2 cellular contexts compared by ENCODE assay signal in genomic region chr2:43138441-43138840, GRCh38.
TF ChIP-seq lines count a peak whose summit lies in the region.

No MANE protein-coding gene starts in this region.

TF ChIP-seq in H1, 55 proteins besides CTCF, POLR2A, EP300 and RAD21:
- TF ChIP-seq USF2 (IDR thresholded peaks at IDR 0.05; ENCODE audit: low read length) (peak; percentile 38; the same call in 1 of the 2 replicates), EZH2 (IDR thresholded peaks at IDR 0.05; ENCODE audit: low read depth, low read length, severe bottlenecking) (no peak)
TF ChIP-seq in H1: peak in this region for 1.

TF ChIP-seq in HepG2, 621 proteins besides CTCF, POLR2A, EP300 and RAD21:
- TF ChIP-seq ZNF550 (CRISPR knock-in tag; IDR thresholded peaks at IDR 0.05; ENCODE audit: borderline replicate concordance), result no peak
- TF ChIP-seq, protein P1, sequence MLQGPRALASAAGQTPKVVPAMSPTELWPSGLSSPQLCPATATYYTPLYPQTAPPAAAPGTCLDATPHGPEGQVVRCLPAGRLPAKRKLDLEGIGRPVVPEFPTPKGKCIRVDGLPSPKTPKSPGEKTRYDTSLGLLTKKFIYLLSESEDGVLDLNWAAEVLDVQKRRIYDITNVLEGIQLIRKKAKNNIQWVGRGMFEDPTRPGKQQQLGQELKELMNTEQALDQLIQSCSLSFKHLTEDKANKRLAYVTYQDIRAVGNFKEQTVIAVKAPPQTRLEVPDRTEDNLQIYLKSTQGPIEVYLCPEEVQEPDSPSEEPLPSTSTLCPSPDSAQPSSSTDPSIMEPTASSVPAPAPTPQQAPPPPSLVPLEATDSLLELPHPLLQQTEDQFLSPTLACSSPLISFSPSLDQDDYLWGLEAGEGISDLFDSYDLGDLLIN (CRISPR knock-in tag; IDR thresholded peaks at IDR 0.05; ENCODE audit: borderline replicate concordance), result no peak
- no peak for TF ChIP-seq EHMT2 (IDR thresholded peaks at IDR 0.05; ENCODE audit: borderline replicate concordance, low read depth, low read length)
- no peak for TF ChIP-seq GABPA (IDR thresholded peaks at IDR 0.05; ENCODE audit: low read depth, low read length)
- no peak for TF ChIP-seq GABPA (CRISPR knock-in tag; IDR thresholded peaks at IDR 0.05; ENCODE audit: low read depth)
- TF ChIP-seq PHF20 (CRISPR knock-in tag; IDR thresholded peaks at IDR 0.05), result no peak
- no peak for TF ChIP-seq REL (CRISPR knock-in tag; conservative IDR thresholded peaks at IDR 0.05)
- no peak for TF ChIP-seq ZSCAN9 (CRISPR knock-in tag; IDR thresholded peaks at IDR 0.05; ENCODE audit: borderline replicate concordance)
- no peak for TF ChIP-seq HNF4A (CRISPR knock-in tag; IDR thresholded peaks at IDR 0.05)
- no peak for TF ChIP-seq ZMYM3 (CRISPR knock-in tag; IDR thresholded peaks at IDR 0.05)
- TF ChIP-seq, protein P2, sequence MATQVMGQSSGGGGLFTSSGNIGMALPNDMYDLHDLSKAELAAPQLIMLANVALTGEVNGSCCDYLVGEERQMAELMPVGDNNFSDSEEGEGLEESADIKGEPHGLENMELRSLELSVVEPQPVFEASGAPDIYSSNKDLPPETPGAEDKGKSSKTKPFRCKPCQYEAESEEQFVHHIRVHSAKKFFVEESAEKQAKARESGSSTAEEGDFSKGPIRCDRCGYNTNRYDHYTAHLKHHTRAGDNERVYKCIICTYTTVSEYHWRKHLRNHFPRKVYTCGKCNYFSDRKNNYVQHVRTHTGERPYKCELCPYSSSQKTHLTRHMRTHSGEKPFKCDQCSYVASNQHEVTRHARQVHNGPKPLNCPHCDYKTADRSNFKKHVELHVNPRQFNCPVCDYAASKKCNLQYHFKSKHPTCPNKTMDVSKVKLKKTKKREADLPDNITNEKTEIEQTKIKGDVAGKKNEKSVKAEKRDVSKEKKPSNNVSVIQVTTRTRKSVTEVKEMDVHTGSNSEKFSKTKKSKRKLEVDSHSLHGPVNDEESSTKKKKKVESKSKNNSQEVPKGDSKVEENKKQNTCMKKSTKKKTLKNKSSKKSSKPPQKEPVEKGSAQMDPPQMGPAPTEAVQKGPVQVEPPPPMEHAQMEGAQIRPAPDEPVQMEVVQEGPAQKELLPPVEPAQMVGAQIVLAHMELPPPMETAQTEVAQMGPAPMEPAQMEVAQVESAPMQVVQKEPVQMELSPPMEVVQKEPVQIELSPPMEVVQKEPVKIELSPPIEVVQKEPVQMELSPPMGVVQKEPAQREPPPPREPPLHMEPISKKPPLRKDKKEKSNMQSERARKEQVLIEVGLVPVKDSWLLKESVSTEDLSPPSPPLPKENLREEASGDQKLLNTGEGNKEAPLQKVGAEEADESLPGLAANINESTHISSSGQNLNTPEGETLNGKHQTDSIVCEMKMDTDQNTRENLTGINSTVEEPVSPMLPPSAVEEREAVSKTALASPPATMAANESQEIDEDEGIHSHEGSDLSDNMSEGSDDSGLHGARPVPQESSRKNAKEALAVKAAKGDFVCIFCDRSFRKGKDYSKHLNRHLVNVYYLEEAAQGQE (IDR thresholded peaks at IDR 0.05; ENCODE audit: borderline replicate concordance in 1 of 2, low read depth in 1 of 2, low read length in 2 of 2), result no peak
- TF ChIP-seq ZFY (CRISPR knock-in tag; IDR thresholded peaks at IDR 0.05), result no peak
- TF ChIP-seq, protein P3, sequence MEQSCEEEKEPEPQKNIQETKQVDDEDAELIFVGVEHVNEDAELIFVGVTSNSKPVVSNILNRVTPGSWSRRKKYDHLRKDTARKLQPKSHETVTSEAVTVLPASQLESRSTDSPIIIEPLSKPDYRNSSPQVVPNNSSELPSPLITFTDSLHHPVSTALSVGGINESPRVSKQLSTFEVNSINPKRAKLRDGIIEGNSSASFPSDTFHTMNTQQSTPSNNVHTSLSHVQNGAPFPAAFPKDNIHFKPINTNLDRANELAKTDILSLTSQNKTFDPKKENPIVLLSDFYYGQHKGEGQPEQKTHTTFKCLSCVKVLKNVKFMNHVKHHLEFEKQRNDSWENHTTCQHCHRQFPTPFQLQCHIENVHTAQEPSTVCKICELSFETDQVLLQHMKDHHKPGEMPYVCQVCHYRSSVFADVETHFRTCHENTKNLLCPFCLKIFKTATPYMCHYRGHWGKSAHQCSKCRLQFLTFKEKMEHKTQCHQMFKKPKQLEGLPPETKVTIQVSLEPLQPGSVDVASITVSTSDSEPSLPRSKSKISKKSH (CRISPR knock-in tag; IDR thresholded peaks at IDR 0.05; ENCODE audit: borderline replicate concordance), result no peak
- no peak for TF ChIP-seq ZNF383 (CRISPR knock-in tag; IDR thresholded peaks at IDR 0.05; ENCODE audit: borderline replicate concordance)
- TF ChIP-seq PAF1 (CRISPR knock-in tag; IDR thresholded peaks at IDR 0.05), result no peak
- no peak for TF ChIP-seq ZNF773 (CRISPR knock-in tag; IDR thresholded peaks at IDR 0.05; ENCODE audit: borderline replicate concordance)
- no peak for TF ChIP-seq AGO1 (IDR thresholded peaks at IDR 0.05; ENCODE audit: low read depth, low read length, poor library complexity, severe bottlenecking)
- no peak for TF ChIP-seq TBX2 (CRISPR knock-in tag; IDR thresholded peaks at IDR 0.05; ENCODE audit: borderline replicate concordance)
- TF ChIP-seq ZNF615 (CRISPR knock-in tag; IDR thresholded peaks at IDR 0.05; ENCODE audit: borderline replicate concordance), result no peak
